Comparison of ENCODE assay signal across 13 cellular contexts in genomic region chr7:2613113-2613925, GRCh38. TPM values are rescaled to one million over a fixed set of nuclear protein-coding genes. Genes with fewer than 3 reads are reported as not detected.
DNase-seq lines count a peak whose midpoint lies in the region; ATAC-seq, FAIRE-seq and TF ChIP-seq lines count a peak whose summit lies in the region.
"Had no signal": no experiment of that assay in that cellular context is flagged by ENCODE, and none has a peak within 500 bp of the region (broad histone marks: within the 10 kb centered on the region; RNA-seq: fewer than 3 reads in every experiment).

No MANE protein-coding gene starts in this region.

- H3K9me3 Mint-ChIP-seq in activated CD8-positive, alpha-beta memory T cell treated with anti-CD3 and anti-CD28 coated beads, Interleukin-2, amount 10 ng/mL, durations not matched to agents 7 days and 5 days (ENCODE audit: low read depth) = no peaks in the 10 kb centered on the region
- H3K9me3 Mint-ChIP-seq: CD8-positive, alpha-beta memory T cell had no signal

- peak overlapping the region in 37 of 59 donors; percentile 8 to 80 (median 59) for H3K27ac ChIP-seq in dorsolateral prefrontal cortex
- H3K27ac ChIP-seq: PC-9 had no signal

- peak overlapping the region in 15 of 59 donors; percentile 2 to 54 (median 28) for H3K4me3 ChIP-seq in dorsolateral prefrontal cortex
- H3K4me3 ChIP-seq: PC-9 had no signal

- DNase-seq in DMS79 (lab: John Stamatoyannopoulos, UW) (peak; percentile 42), NCI-H2171 treated with DMSO at 0.1 percent for 48 hours (lab: John Stamatoyannopoulos, UW) (peak; percentile 96), dorsolateral prefrontal cortex (no peak), retina (peak; percentile 31), frontal cortex (ENCODE audit: low spot score in 2 of 2) (no peak)
- DNase-seq in activated CD8-positive, alpha-beta memory T cell treated with anti-CD3 and anti-CD28 coated beads, Interleukin-2, amount 10 ng/mL, durations not matched to agents 7 days and 5 days = no peak
- DNase-seq: CD8-positive, alpha-beta memory T cell had no signal

- no peaks in the 10 kb centered on the region for H3K36me3 Mint-ChIP-seq in activated CD8-positive, alpha-beta memory T cell treated with anti-CD3 and anti-CD28 coated beads, Interleukin-2, amount 10 ng/mL, durations not matched to agents 7 days and 5 days
- H3K36me3 Mint-ChIP-seq: CD8-positive, alpha-beta memory T cell had no signal

- CTCF ChIA-PET in activated CD8-positive, alpha-beta memory T cell treated with anti-CD3 and anti-CD28 coated beads, Interleukin-2, amount 10 ng/mL, durations not matched to agents 7 days and 5 days (lab: Charles Lee) = no interaction called here

- no peak for FAIRE-seq in frontal cortex (lab: Jason Lieb, UNC)
- FAIRE-seq: endometrium, small intestine, TTC549 had no signal

- H3K4me3 Mint-ChIP-seq in activated CD8-positive, alpha-beta memory T cell treated with anti-CD3 and anti-CD28 coated beads, Interleukin-2, amount 10 ng/mL, durations not matched to agents 7 days and 5 days = no peak overlapping the region
- H3K4me3 Mint-ChIP-seq: CD8-positive, alpha-beta memory T cell had no signal

- no peak for TF ChIP-seq CTCF in dorsolateral prefrontal cortex (IDR thresholded peaks at IDR 0.05 in 54 of 56, conservative IDR thresholded peaks at IDR 0.05 in 2 of 56; ENCODE audit: low read depth in 1 of 56, partially characterized antibody in 56 of 56)

- peaks cover 8% of the 10 kb centered on the region for H3K27me3 Mint-ChIP-seq in activated CD8-positive, alpha-beta memory T cell treated with anti-CD3 and anti-CD28 coated beads, Interleukin-2, amount 10 ng/mL, durations not matched to agents 7 days and 5 days
- H3K27me3 Mint-ChIP-seq: CD8-positive, alpha-beta memory T cell had no signal

- H3K27ac Mint-ChIP-seq in activated CD8-positive, alpha-beta memory T cell treated with anti-CD3 and anti-CD28 coated beads, Interleukin-2, amount 10 ng/mL, durations not matched to agents 7 days and 5 days = no peak overlapping the region

- ATAC-seq in GM19467 (IDR thresholded peaks at IDR 0.05; ENCODE audit: unreplicated experiment) = no peak
- no peak for ATAC-seq in HG03045 (IDR thresholded peaks at IDR 0.05; ENCODE audit: unreplicated experiment)
- no peak for ATAC-seq in activated CD8-positive, alpha-beta memory T cell treated with anti-CD3 and anti-CD28 coated beads, Interleukin-2, amount 10 ng/mL, durations not matched to agents 7 days and 5 days

- intact Hi-C loops in dorsolateral prefrontal cortex (cut with DNase I) = no loop called here

- H3K4me1 Mint-ChIP-seq in activated CD8-positive, alpha-beta memory T cell treated with anti-CD3 and anti-CD28 coated beads, Interleukin-2, amount 10 ng/mL, durations not matched to agents 7 days and 5 days = peaks cover 5% of the 10 kb centered on the region

- H3K27me3 ChIP-seq in dorsolateral prefrontal cortex = no peaks in the 10 kb centered on the region

RNA-seq across cellular contexts. Expression of gene TTYH3, which starts 18.5 kb away (rescaled TPM):
- total RNA-seq in dorsolateral prefrontal cortex = 100 to 1,000 TPM in 10 of 120 experiments, 10 to 100 TPM in 110; 43.5 to 134 (median 75.1) TPM
- total RNA-seq in frontal cortex = 29.3 TPM
- total RNA-seq in activated CD8-positive, alpha-beta memory T cell treated with anti-CD3 and anti-CD28 coated beads, Interleukin-2, amount 10 ng/mL, durations not matched to agents 7 days and 5 days = 10 to 100 TPM; 19.9 to 31.7 TPM

RNA-seq across cellular contexts. Expression of gene IQCE, which starts 54.5 kb away (rescaled TPM):
- total RNA-seq in dorsolateral prefrontal cortex = 10 to 100 TPM; 26.3 to 72.5 (median 45.2) TPM
- 17.9 TPM for total RNA-seq in frontal cortex
- total RNA-seq in activated CD8-positive, alpha-beta memory T cell treated with anti-CD3 and anti-CD28 coated beads, Interleukin-2, amount 10 ng/mL, durations not matched to agents 7 days and 5 days = 10 to 100 TPM; 14.9 to 15.2 TPM

RNA-seq across cellular contexts. Expression of gene BRAT1, which starts 58.0 kb away (rescaled TPM):
- 10 to 100 TPM; 16.7 to 38.4 (median 24.9) TPM for total RNA-seq in dorsolateral prefrontal cortex
- 16.7 TPM for total RNA-seq in frontal cortex
- 10 to 100 TPM; 41.5 to 43.5 TPM for total RNA-seq in activated CD8-positive, alpha-beta memory T cell treated with anti-CD3 and anti-CD28 coated beads, Interleukin-2, amount 10 ng/mL, durations not matched to agents 7 days and 5 days

Comparison
In these comparisons a context has a peak if more than half of its experiments do, and no peak if none do; other contexts are left out.
1. DNase-seq: peak in DMS79 (single experiment), NCI-H2171 treated with DMSO at 0.1 percent for 48 hours (single experiment) and retina (single experiment); none in dorsolateral prefrontal cortex (0 of 10), frontal cortex (0 of 2) and activated CD8-positive, alpha-beta memory T cell treated with anti-CD3 and anti-CD28 coated beads, Interleukin-2, amount 10 ng/mL, durations not matched to agents 7 days and 5 days (single experiment).